8 cellular contexts compared by ENCODE assay signal in the genomic region with DNA sequence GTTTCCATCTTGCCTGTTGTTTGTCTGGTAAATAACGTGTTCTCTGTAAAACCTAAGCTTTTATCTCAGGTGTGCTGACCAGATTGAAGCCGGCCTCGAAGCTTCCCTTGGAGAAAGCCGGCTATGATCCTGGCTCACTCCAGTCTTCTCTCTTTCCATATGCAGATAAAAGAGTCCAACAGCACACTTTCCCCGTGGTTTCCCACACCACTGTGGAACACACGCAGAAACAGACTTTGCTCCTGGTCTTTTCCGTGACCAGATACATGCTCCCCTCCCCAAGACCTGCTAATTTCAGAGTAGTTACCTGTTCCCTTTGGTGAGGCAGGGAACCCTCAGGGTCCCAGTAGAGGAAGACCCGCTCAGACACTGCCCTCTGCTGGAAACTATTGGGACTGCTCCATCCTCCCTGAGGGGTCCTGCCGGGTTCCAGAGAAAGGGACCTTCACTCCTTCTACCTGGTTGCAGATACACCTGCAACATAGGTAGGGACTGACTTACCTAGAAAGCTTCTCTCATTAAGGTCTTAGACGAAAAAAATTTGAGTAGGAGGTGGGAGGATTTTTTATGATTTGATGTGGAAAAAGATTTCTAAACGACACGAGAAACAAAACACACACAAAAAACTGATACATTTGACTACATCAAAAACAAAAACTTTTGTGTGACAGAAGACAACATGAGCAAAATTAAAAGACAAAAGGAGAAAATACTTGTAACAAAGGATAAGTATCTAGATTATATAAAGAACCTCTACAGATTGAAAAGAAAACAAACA.
DNase-seq lines count a peak whose midpoint lies in the region; ATAC-seq lines count a peak whose summit lies in the region.

No MANE protein-coding gene starts in this region.

- H3K4me3 Mint-ChIP-seq in stimulated activated memory B cell treated with anti-CD40 and anti-IgM and Interleukin-4, amounts not matched to agents 10 μg/mL and 1 μg/mL and 100 μg/mL, for 72 hours = no peak overlapping the region

- H3K4me1 Mint-ChIP-seq in stimulated activated memory B cell treated with anti-CD40 and anti-IgM and Interleukin-4, amounts not matched to agents 10 μg/mL and 1 μg/mL and 100 μg/mL, for 72 hours = peaks cover 7% of the 10 kb centered on the region

- H3K27me3 Mint-ChIP-seq in stimulated activated memory B cell treated with anti-CD40 and anti-IgM and Interleukin-4, amounts not matched to agents 10 μg/mL and 1 μg/mL and 100 μg/mL, for 72 hours = peaks cover 21% of the 10 kb centered on the region

- H3K9me3 Mint-ChIP-seq in stimulated activated memory B cell treated with anti-CD40 and anti-IgM and Interleukin-4, amounts not matched to agents 10 μg/mL and 1 μg/mL and 100 μg/mL, for 72 hours = no peaks in the 10 kb centered on the region

- DNase-seq in SKM-1 (lab: John Stamatoyannopoulos, UW; ENCODE audit: unreplicated experiment) = peak; percentile 4
- no peak for DNase-seq in SKM-1 treated with dmso at 0.1 percent for 144 hours (lab: John Stamatoyannopoulos, UW; ENCODE audit: unreplicated experiment)
- peak; percentile 20 for DNase-seq in NCI-H1048 (lab: John Stamatoyannopoulos, UW)
- DNase-seq in activated CD4-positive, alpha-beta T cell treated with anti-CD3 and anti-CD28 coated beads for 48 hours = peak; percentile 78
- DNase-seq in dermis blood vessel endothelial cell = peak; percentile 38
- DNase-seq in midbrain (lab: John Stamatoyannopoulos, UW) = peak; percentile 32

- H3K36me3 Mint-ChIP-seq in stimulated activated memory B cell treated with anti-CD40 and anti-IgM and Interleukin-4, amounts not matched to agents 10 μg/mL and 1 μg/mL and 100 μg/mL, for 72 hours = no peaks in the 10 kb centered on the region

- peak; percentile 73 for ATAC-seq in stimulated activated memory B cell treated with anti-CD40 and anti-IgM and Interleukin-4, amounts not matched to agents 10 μg/mL and 1 μg/mL and 100 μg/mL, for 72 hours
- ATAC-seq in HG03108 (IDR thresholded peaks at IDR 0.05; ENCODE audit: unreplicated experiment) = no peak

- H3K27ac Mint-ChIP-seq in stimulated activated memory B cell treated with anti-CD40 and anti-IgM and Interleukin-4, amounts not matched to agents 10 μg/mL and 1 μg/mL and 100 μg/mL, for 72 hours = no peak overlapping the region
